In genomic region chr19:11050323-11051114, GRCh38 we compare ENCODE assay signal across 1 cellular context.
TF ChIP-seq lines count a peak whose summit lies in the region.

No MANE protein-coding gene starts in this region.

TF ChIP-seq in HepG2, 621 proteins besides CTCF, POLR2A, EP300 and RAD21 (continued from another document):
- no peak for TF ChIP-seq ZHX2 (IDR thresholded peaks at IDR 0.05; ENCODE audit: low read depth)
- no peak for TF ChIP-seq ZHX2 (CRISPR knock-in tag; IDR thresholded peaks at IDR 0.05; ENCODE audit: borderline replicate concordance)
- no peak for TF ChIP-seq JUNB (CRISPR knock-in tag; IDR thresholded peaks at IDR 0.05; ENCODE audit: borderline replicate concordance)
- no peak for TF ChIP-seq ZZZ3 (CRISPR knock-in tag; IDR thresholded peaks at IDR 0.05; ENCODE audit: borderline replicate concordance)
- no peak for TF ChIP-seq KLF15 (CRISPR knock-in tag; IDR thresholded peaks at IDR 0.05; ENCODE audit: borderline replicate concordance)
- no peak for TF ChIP-seq ZNF720 (CRISPR knock-in tag; IDR thresholded peaks at IDR 0.05)
- TF ChIP-seq ZSCAN20 (CRISPR knock-in tag; IDR thresholded peaks at IDR 0.05; ENCODE audit: borderline replicate concordance) = no peak
- no peak for TF ChIP-seq ZNF441 (CRISPR knock-in tag; IDR thresholded peaks at IDR 0.05; ENCODE audit: borderline replicate concordance)
- TF ChIP-seq SNAPC2 (CRISPR knock-in tag; IDR thresholded peaks at IDR 0.05) = no peak
- TF ChIP-seq GRHL1 (CRISPR knock-in tag; conservative IDR thresholded peaks at IDR 0.05) = no peak
- no peak for TF ChIP-seq ZNF235 (CRISPR knock-in tag; IDR thresholded peaks at IDR 0.05; ENCODE audit: borderline replicate concordance)
- TF ChIP-seq PRMT3 (CRISPR knock-in tag; IDR thresholded peaks at IDR 0.05; ENCODE audit: borderline replicate concordance, low read depth) = no peak
- no peak for TF ChIP-seq RBFOX2 (IDR thresholded peaks at IDR 0.05; ENCODE audit: low read depth, low read length)
- no peak for TF ChIP-seq PRDM10 (CRISPR knock-in tag; IDR thresholded peaks at IDR 0.05; ENCODE audit: low read depth)
